ENCODE assay signal across 17 cellular contexts in genomic region chr18:46621871-46622270, GRCh38. TPM values are rescaled to one million over a fixed set of nuclear protein-coding genes. Genes with fewer than 3 reads are reported as not detected.
DNase-seq lines count a peak whose midpoint lies in the region; TF ChIP-seq lines count a peak whose summit lies in the region.
"Had no signal": no experiment of that assay in that cellular context is flagged by ENCODE, and none has a peak within 500 bp of the region (broad histone marks: within the 10 kb centered on the region; RNA-seq: fewer than 3 reads in every experiment).

No MANE protein-coding gene starts in this region.

- TF ChIP-seq CTCF in endodermal cell (conservative IDR thresholded peaks at IDR 0.05), result no peak
- TF ChIP-seq CTCF in type B pancreatic cell (conservative IDR thresholded peaks at IDR 0.05), result no peak

- no peaks in the 10 kb centered on the region for H3K9me3 Mint-ChIP-seq in activated CD4-positive, alpha-beta T cell treated with anti-CD3 and anti-CD28 coated beads, Interleukin-2, amount 10 ng/mL, durations not matched to agents 24 days and 14 days
- H3K9me3 Mint-ChIP-seq in endodermal cell (no peaks in the 10 kb centered on the region), type B pancreatic cell (no peaks in the 10 kb centered on the region)

- H3K4me1 Mint-ChIP-seq in activated CD4-positive, alpha-beta T cell treated with anti-CD3 and anti-CD28 coated beads, Interleukin-2, amount 10 ng/mL, durations not matched to agents 24 days and 14 days, result peaks cover 30% of the 10 kb centered on the region
- H3K4me1 Mint-ChIP-seq in endodermal cell, result peaks cover 6% of the 10 kb centered on the region
- H3K4me1 Mint-ChIP-seq in type B pancreatic cell (ENCODE audit: unreplicated experiment), result no peaks in the 10 kb centered on the region

- H3K27ac ChIP-seq in endodermal cell (ENCODE audit: low read depth, low read length), result no peak overlapping the region
- H3K27ac ChIP-seq: KMS-11 had no signal

- H3K4me3 Mint-ChIP-seq in activated CD4-positive, alpha-beta T cell treated with anti-CD3 and anti-CD28 coated beads, Interleukin-2, amount 10 ng/mL, durations not matched to agents 24 days and 14 days, result no peak overlapping the region
- H3K4me3 Mint-ChIP-seq in endodermal cell, result no peak overlapping the region
- H3K4me3 Mint-ChIP-seq in type B pancreatic cell, result no peak overlapping the region

- no peaks in the 10 kb centered on the region for H3K27me3 ChIP-seq in endodermal cell (ENCODE audit: control insufficient read depth, insufficient read depth, low read length, poor library complexity, severe bottlenecking)

- peak; percentile 49 for DNase-seq in activated CD4-positive, alpha-beta T cell treated with anti-CD3 and anti-CD28 coated beads, Interleukin-2, amount 10 ng/mL, durations not matched to agents 24 days and 14 days
- DNase-seq in activated CD4-positive, alpha-beta T cell treated with anti-CD3 and anti-CD28 coated beads for 48 hours, result no peak
- DNase-seq in NCI-H2107 (lab: John Stamatoyannopoulos, UW) (peak; percentile 32), endodermal cell (peak; percentile 61), type B pancreatic cell (ENCODE audit: extremely low spot score, unreplicated experiment) (peak; percentile 25), SK-N-DZ (ENCODE audit: low spot score) (no peak)
- no peak for DNase-seq in effector CD8-positive, alpha-beta T cell (lab: John Stamatoyannopoulos, UW)
- DNase-seq: Calu3, DMS53, H7, NCI-H1436, NCI-H2081, Right ventricle myocardium superior, SK-N-SH had no signal

- H3K4me1 ChIP-seq in endodermal cell (ENCODE audit: control insufficient read depth, insufficient read depth, low read length), result no peaks in the 10 kb centered on the region

- H3K36me3 ChIP-seq in endodermal cell (ENCODE audit: control insufficient read depth, insufficient read depth, low read length), result no peaks in the 10 kb centered on the region

- no peak overlapping the region for H3K9ac ChIP-seq in endodermal cell (ENCODE audit: extremely low read depth, low read length, poor library complexity, severe bottlenecking)
- H3K9ac ChIP-seq: KMS-11, SK-N-SH had no signal

- WGBS in endodermal cell (ENCODE audit: insufficient coverage in 1 of 2, insufficient read length in 1 of 2), 2 experiments, result 57 to 94% methylated on average over 2 of the region's 2 CpGs

- intact Hi-C loops in activated CD4-positive, alpha-beta T cell treated with anti-CD3 and anti-CD28 coated beads, Interleukin-2, amount 10 ng/mL, durations not matched to agents 24 days and 14 days (cut with micrococcal nuclease), result no loop called here

- no peak overlapping the region for H3K4me3 ChIP-seq in endodermal cell (ENCODE audit: low read length)

- no peaks in the 10 kb centered on the region for H3K9me3 ChIP-seq in endodermal cell (ENCODE audit: control insufficient read depth, low read length)
- H3K9me3 ChIP-seq: SK-N-SH had no signal

- no peak overlapping the region for H3K27ac Mint-ChIP-seq in activated CD4-positive, alpha-beta T cell treated with anti-CD3 and anti-CD28 coated beads, Interleukin-2, amount 10 ng/mL, durations not matched to agents 24 days and 14 days
- H3K27ac Mint-ChIP-seq in endodermal cell (no peak overlapping the region), type B pancreatic cell (no peak overlapping the region)

- no peaks in the 10 kb centered on the region for H3K36me3 Mint-ChIP-seq in activated CD4-positive, alpha-beta T cell treated with anti-CD3 and anti-CD28 coated beads, Interleukin-2, amount 10 ng/mL, durations not matched to agents 24 days and 14 days (ENCODE audit: low read depth)
- H3K36me3 Mint-ChIP-seq in endodermal cell (ENCODE audit: low read depth) (no peaks in the 10 kb centered on the region), type B pancreatic cell (no peaks in the 10 kb centered on the region)

- H3K27me3 Mint-ChIP-seq in activated CD4-positive, alpha-beta T cell treated with anti-CD3 and anti-CD28 coated beads, Interleukin-2, amount 10 ng/mL, durations not matched to agents 24 days and 14 days, result peaks cover 9% of the 10 kb centered on the region
- H3K27me3 Mint-ChIP-seq in endodermal cell (ENCODE audit: insufficient read depth), result peaks cover 2% of the 10 kb centered on the region
- peaks cover 15% of the 10 kb centered on the region for H3K27me3 Mint-ChIP-seq in type B pancreatic cell

RNA-seq across cellular contexts. Expression of gene LOXHD1, which starts 35.1 kb away (rescaled TPM):
- total RNA-seq in activated CD4-positive, alpha-beta T cell treated with anti-CD3 and anti-CD28 coated beads, Interleukin-2, amount 10 ng/mL, durations not matched to agents 24 days and 14 days, result not detected in 2 replicates
- total RNA-seq in endodermal cell (1 to 10 TPM in 1 of 2 donors, not detected in 1; 2.1 TPM), type B pancreatic cell (ENCODE audit: low replicate concordance) (not detected in 2 replicates)
- not detected for polyA plus RNA-seq in endodermal cell (2013, experiment 1 of 2)
- not detected for polyA plus RNA-seq in endodermal cell (2013, experiment 2 of 2)
- polyA plus RNA-seq in SK-N-DZ (2014; cell fraction: cytosol; rRNA removed), result not detected in 2 replicates
- not detected in 2 replicates for polyA plus RNA-seq in SK-N-DZ (2014; cell fraction: nucleus; rRNA removed)
- total RNA-seq: Calu3, M059J, NCI-H460 had no signal
- polyA plus RNA-seq: SK-N-SH had no signal

Comparison
In these comparisons a context has a peak if more than half of its experiments do, and no peak if none do; other contexts are left out.
1. DNase-seq: peak in activated CD4-positive, alpha-beta T cell treated with anti-CD3 and anti-CD28 coated beads, Interleukin-2, amount 10 ng/mL, durations not matched to agents 24 days and 14 days (single experiment), NCI-H2107 (single experiment), endodermal cell (single experiment) and type B pancreatic cell (single experiment); none in activated CD4-positive, alpha-beta T cell treated with anti-CD3 and anti-CD28 coated beads for 48 hours (single experiment), SK-N-DZ (single experiment) and effector CD8-positive, alpha-beta T cell (single experiment).